12 cellular contexts compared by ENCODE assay signal in the genomic region with DNA sequence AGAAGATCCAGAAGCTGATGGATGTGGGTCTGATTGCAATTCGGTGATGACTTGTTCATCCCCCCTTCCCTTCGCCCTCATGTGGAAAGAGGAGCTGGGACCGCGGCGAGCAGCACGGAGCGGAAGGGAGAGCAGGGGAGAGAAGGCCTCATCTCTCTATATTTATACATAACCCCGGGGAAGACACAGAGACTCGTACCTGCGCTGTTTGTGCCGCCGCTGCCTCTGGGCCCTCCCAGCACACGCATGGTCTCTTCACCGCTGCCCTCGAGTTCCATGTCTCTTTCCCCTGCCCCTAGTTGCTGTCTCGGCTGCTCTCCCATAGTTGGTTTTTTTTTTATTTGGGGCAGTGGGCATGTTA. TPM values are rescaled to one million over a fixed set of nuclear protein-coding genes. Genes with fewer than 3 reads are reported as not detected.
DNase-seq lines count a peak whose midpoint lies in the region; ATAC-seq, FAIRE-seq and TF ChIP-seq lines count a peak whose summit lies in the region.
"Had no signal": no experiment of that assay in that cellular context is flagged by ENCODE, and none has a peak within 500 bp of the region (broad histone marks: within the 10 kb centered on the region; RNA-seq: fewer than 3 reads in every experiment).

No MANE protein-coding gene starts in this region.

- H3K4me3 ChIP-seq in K562: no peak overlapping the region
- no peak overlapping the region for H3K4me3 ChIP-seq in neutrophil (ENCODE audit: low read depth in 1 of 2, low read length in 1 of 2)
- H3K4me3 ChIP-seq in SK-N-SH (ENCODE audit: low read depth in 2 of 2, low read length in 1 of 2): no peak overlapping the region
- H3K4me3 ChIP-seq: left lung, smooth muscle cell had no signal

- TF ChIP-seq POLR2A in K562 (conservative IDR thresholded peaks at IDR 0.05): no peak

- peaks cover 30% of the 10 kb centered on the region for H3F3A ChIP-seq in SK-N-SH (replicated peaks; ENCODE audit: insufficient read depth)

- no peak for FAIRE-seq in K562 (lab: Jason Lieb, UNC)

- in situ Hi-C loops in K562 (cut with MboI): no loop called here

- no peak for TF ChIP-seq CTCF in HFFc6 (IDR thresholded peaks at IDR 0.05)
- no peak for TF ChIP-seq CTCF in K562 (IDR thresholded peaks at IDR 0.05 in 2 of 3, conservative IDR thresholded peaks at IDR 0.05 in 1 of 3; ENCODE audit: insufficient read depth in 2 of 3, low read depth in 1 of 3, low read length in 3 of 3)
- TF ChIP-seq CTCF in neutrophil (IDR thresholded peaks at IDR 0.05): no peak
- TF ChIP-seq CTCF in SK-N-SH (IDR thresholded peaks at IDR 0.05): no peak

- H3K9me1 ChIP-seq in K562 (ENCODE audit: control insufficient read depth, insufficient read depth, low read length): peaks cover 8% of the 10 kb centered on the region

- H3K79me2 ChIP-seq in K562 (ENCODE audit: control insufficient read depth, insufficient read depth, low read length) (peaks cover 35% of the 10 kb centered on the region), SK-N-SH (ENCODE audit: insufficient read depth) (no peaks in the 10 kb centered on the region; the same call in 1 of the 2 replicates)

- ATAC-seq in K562 (no peak), HG03039 (IDR thresholded peaks at IDR 0.05; ENCODE audit: unreplicated experiment) (no peak)

- no peak for TF ChIP-seq RAD21 in K562 (CRISPR knock-in tag; conservative IDR thresholded peaks at IDR 0.05 in 1 of 2, IDR thresholded peaks at IDR 0.05 in 1 of 2)
- TF ChIP-seq RAD21 in SK-N-SH (IDR thresholded peaks at IDR 0.05; ENCODE audit: low read length): no peak

- no peaks in the 10 kb centered on the region; the same call in 1 of the 2 replicates for H4K20me1 ChIP-seq in K562 (replicated peaks; ENCODE audit: control insufficient read depth, insufficient read depth, low read length)
- H4K20me1 ChIP-seq in SK-N-SH (ENCODE audit: insufficient read depth): peaks cover 9% of the 10 kb centered on the region

- no peak for DNase-seq in T-helper 1 cell
- no peak for DNase-seq in HFFc6
- DNase-seq in K562 (ENCODE audit: extremely low read depth in 1 of 4, low spot score in 3 of 4): no peak
- DNase-seq in NCI-H345 (lab: John Stamatoyannopoulos, UW): no peak
- no peak for DNase-seq in SK-N-SH

- no peak for TF ChIP-seq EP300 in K562 (IDR thresholded peaks at IDR 0.05; ENCODE audit: low read length)
- TF ChIP-seq EP300 in SK-N-SH (IDR thresholded peaks at IDR 0.05; ENCODE audit: borderline replicate concordance in 1 of 2, low read depth in 1 of 2, low read length in 1 of 2): no peak

- H3K4me3 Mint-ChIP-seq in T-helper 1 cell treated with Interleukin-12 subunit alpha and Interleukin-12 subunit beta and Interleukin-4 antibody, amounts not matched to agents 30 μg/mL and 1 μg/mL, for 36 hours: peak overlapping the region; percentile 28
- no peak overlapping the region for H3K4me3 Mint-ChIP-seq in HFFc6

- no peaks in the 10 kb centered on the region for H3K9me2 ChIP-seq in SK-N-SH

- peaks cover 25% of the 10 kb centered on the region for H3K4me1 Mint-ChIP-seq in T-helper 1 cell treated with Interleukin-12 subunit alpha and Interleukin-12 subunit beta and Interleukin-4 antibody, amounts not matched to agents 30 μg/mL and 1 μg/mL, for 36 hours (ENCODE audit: low read depth)
- H3K4me1 Mint-ChIP-seq in HFFc6 (ENCODE audit: low read depth): peaks cover 31% of the 10 kb centered on the region

- H3K27me3 ChIP-seq in K562 (ENCODE audit: control insufficient read depth in 2 of 2, insufficient read depth in 2 of 2, low read length in 2 of 2) (no peaks in the 10 kb centered on the region), neutrophil (no peaks in the 10 kb centered on the region), SK-N-SH (ENCODE audit: insufficient read depth) (no peaks in the 10 kb centered on the region)
- H3K27me3 ChIP-seq: left lung had no signal

- CTCF ChIA-PET in K562 (lab: Yijun Ruan, JAX; ENCODE audit: low intra/inter-chr PET ratio) (interaction anchor here (0.7 to 1.8 kb wide), 4 partner anchors 65 to 163 kb away, joined by 4 to 11 read pairs (median 8); no protein-coding TSS in a partner anchor), SK-N-SH (lab: Yijun Ruan, JAX) (interaction anchor here (0.6 to 5.3 kb wide), 21 partner anchors 9 to 99 kb away, joined by 3 to 52 read pairs (median 6); a partner anchor contains a TSS)

- H3K9me3 Mint-ChIP-seq in T-helper 1 cell treated with Interleukin-12 subunit alpha and Interleukin-12 subunit beta and Interleukin-4 antibody, amounts not matched to agents 30 μg/mL and 1 μg/mL, for 36 hours: no peaks in the 10 kb centered on the region
- no peaks in the 10 kb centered on the region for H3K9me3 Mint-ChIP-seq in HFFc6
- H3K9me3 Mint-ChIP-seq: IgD-negative memory B cell had no signal

- TSS peak; percentile 31 for BruUV-seq in K562 (replicated peaks; lab: Mats Ljungman, UMichigan)

- H3K4me1 ChIP-seq in K562 (replicated peaks in 1 of 2; ENCODE audit: control insufficient read depth in 2 of 2, insufficient read depth in 2 of 2, low read length in 2 of 2) (peaks cover 35 to 55% of the 10 kb centered on the region in 2 experiments), neutrophil (ENCODE audit: control insufficient read depth in 1 of 2, insufficient read depth in 1 of 2, low read depth in 1 of 2, low read length in 1 of 2) (peaks cover 40 to 44% of the 10 kb centered on the region in 2 experiments), SK-N-SH (ENCODE audit: control insufficient read depth in 1 of 2, insufficient read depth in 2 of 2, low read depth in 1 of 2, low read length in 1 of 2) (peaks cover 4 to 27% of the 10 kb centered on the region in 2 experiments; a peak in 3 of 4 replicates)

- H3K9ac ChIP-seq in K562 (ENCODE audit: insufficient read depth in 1 of 2, low read depth in 2 of 2, low read length in 2 of 2) (peak overlapping the region in 1 of 2 experiments; percentile 49; a peak in 2 of 4 replicates), SK-N-SH (no peak overlapping the region)

- POLR2A ChIA-PET in K562 (lab: Yijun Ruan, JAX): interaction anchor here (0.6 to 8.2 kb wide), 9 partner anchors 13 to 153 kb away, joined by 3 to 77 read pairs (median 6); a partner anchor contains a TSS
- POLR2A ChIA-PET in SK-N-SH (lab: Yijun Ruan, JAX): interaction anchor here (0.9 to 2.0 kb wide), 6 partner anchors 9 to 100 kb away, joined by 3 to 5 read pairs (median 4); a partner anchor contains a TSS

- H3K27ac ChIP-seq in K562 (ENCODE audit: extremely low read depth, low read depth, low read length): peak overlapping the region; percentile 29; the same call in 2 of the 3 replicates
- H3K27ac ChIP-seq in neutrophil: peak overlapping the region; percentile 99
- peak overlapping the region in 1 of 2 experiments; percentile 6; a peak in 1 of 4 replicates for H3K27ac ChIP-seq in SK-N-SH (ENCODE audit: low read depth in 2 of 2, low read length in 1 of 2)
- H3K27ac ChIP-seq: WERI-Rb-1 had no signal

- H3K36me3 ChIP-seq in K562 (ENCODE audit: control insufficient read depth, insufficient read depth, low read length) (peaks cover 86% of the 10 kb centered on the region), neutrophil (peaks cover 27% of the 10 kb centered on the region), SK-N-SH (replicated peaks in 1 of 2; ENCODE audit: control insufficient read depth in 1 of 2, insufficient read depth in 2 of 2, low read length in 1 of 2) (peaks cover 39 to 47% of the 10 kb centered on the region in 2 experiments)

- H3K4me2 ChIP-seq in K562 (ENCODE audit: insufficient read depth, low read length) (no peak overlapping the region), SK-N-SH (no peak overlapping the region)
- H3K4me2 ChIP-seq: smooth muscle cell had no signal

- H3K27ac Mint-ChIP-seq in T-helper 1 cell treated with Interleukin-12 subunit alpha and Interleukin-12 subunit beta and Interleukin-4 antibody, amounts not matched to agents 30 μg/mL and 1 μg/mL, for 36 hours: peak overlapping the region; percentile 88
- peak overlapping the region; percentile 71; the same call in 1 of the 2 replicates for H3K27ac Mint-ChIP-seq in HFFc6

- intact Hi-C loops in K562 (cut with micrococcal nuclease): loop anchor here (1.0 kb wide), 2 partner anchors 66 to 100 kb away; no protein-coding TSS in a partner anchor

- H3K36me3 Mint-ChIP-seq in T-helper 1 cell treated with Interleukin-12 subunit alpha and Interleukin-12 subunit beta and Interleukin-4 antibody, amounts not matched to agents 30 μg/mL and 1 μg/mL, for 36 hours (ENCODE audit: low read depth): peaks cover 59% of the 10 kb centered on the region
- H3K36me3 Mint-ChIP-seq in HFFc6 (ENCODE audit: low read depth): peaks cover 29% of the 10 kb centered on the region

- no peaks in the 10 kb centered on the region for H3K9me3 ChIP-seq in K562 (replicated peaks; ENCODE audit: control insufficient read depth, insufficient read depth, low read depth, low read length)
- H3K9me3 ChIP-seq in neutrophil: no peaks in the 10 kb centered on the region
- H3K9me3 ChIP-seq in SK-N-SH: no peaks in the 10 kb centered on the region
- H3K9me3 ChIP-seq: left lung had no signal

- WGBS in K562 (ENCODE audit: insufficient coverage, low coverage, missing lambda C conversion rate): 86% methylated on average over 16 of the region's 16 CpGs
- WGBS in SK-N-SH (ENCODE audit: low lambda C conversion rate): 93% methylated on average over 15 of the region's 16 CpGs

- H3K27me3 Mint-ChIP-seq in T-helper 1 cell treated with Interleukin-12 subunit alpha and Interleukin-12 subunit beta and Interleukin-4 antibody, amounts not matched to agents 30 μg/mL and 1 μg/mL, for 36 hours (ENCODE audit: low read depth): no peaks in the 10 kb centered on the region
- H3K27me3 Mint-ChIP-seq in HFFc6 (ENCODE audit: insufficient read depth): peaks cover 2% of the 10 kb centered on the region; the same call in 1 of the 2 replicates
- H3K27me3 Mint-ChIP-seq: IgD-negative memory B cell had no signal

- H2AFZ ChIP-seq in K562 (ENCODE audit: low read depth, low read length) (no peak overlapping the region), SK-N-SH (ENCODE audit: low read depth) (no peak overlapping the region)

RNA-seq across cellular contexts. Expression of a gene that starts 2.5 kb away (rescaled TPM):
- total RNA-seq in HFFc6 (2021; fragmentation: NEBNext Ultra II Directional; extraction: Animal tissue kit (Norgen Biotek cat#: 25700)): 1 to 10 TPM; 1.2 to 2.8 (median 1.7) TPM
- 73.9 and 265 TPM in 2 replicates for total RNA-seq in K562 (2011; cell fraction: chromatin; rRNA removed; ENCODE audit: low replicate concordance)
- 233 and 244 TPM in 2 replicates for total RNA-seq in K562 (2011; cell fraction: nucleolus; rRNA removed)
- total RNA-seq in K562 (2011; cell fraction: nucleoplasm; rRNA removed): 103 and 120 TPM in 2 replicates
- total RNA-seq in K562 (2014; rRNA removed) (192 and 205 TPM in 2 replicates), K562 (2014; rRNA removed; fragmentation: Illumina TruSeq; extraction: Trizol) (25.5 and 39.3 TPM in 2 replicates), K562 (2015; rRNA removed; fragmentation: Illumina TruSeq; extraction: Trizol) (74.5 and 79.5 TPM in 2 replicates), K562 (2021) (249 and 275 TPM in 2 replicates)
- polyA plus RNA-seq in K562 (2011; rRNA removed) (79.7 and 134 TPM in 2 replicates), K562 (2014; fragmentation: Illumina TruSeq; extraction: Trizol) (98.1 and 207 TPM in 2 replicates), K562 (2014; fragmentation: Nextera tagmentation; extraction: Ambion mirVana) (1 to 10 TPM; 3.2 to 7.2 TPM), K562 (2014; rRNA removed) (169 and 202 TPM in 2 replicates), SK-N-SH (2012; rRNA removed) (1.2 and 1.4 TPM in 2 replicates)
- 111 and 282 TPM in 2 replicates for polyA plus RNA-seq in K562 (2011; cell fraction: cytosol; rRNA removed)
- polyA plus RNA-seq in K562 (2011; cell fraction: nucleus; rRNA removed): 306 and 623 TPM in 2 replicates
- polyA plus RNA-seq in K562 (2012): 176 and 251 TPM in 2 replicates
- polyA minus RNA-seq in K562 (2011; rRNA and poly(A)+ RNA removed): 29.0 and 41.3 TPM in 2 replicates
- polyA minus RNA-seq in K562 (2011; cell fraction: cytosol; rRNA and poly(A)+ RNA removed): 111 and 123 TPM in 2 replicates
- polyA minus RNA-seq in K562 (2011; cell fraction: nucleus; rRNA and poly(A)+ RNA removed): 68.5 and 84.4 TPM in 2 replicates
- 0.19 and 0.31 TPM in 2 replicates for polyA plus RNA-seq in SK-N-SH (2012; cell fraction: cytosol; rRNA removed)
- polyA plus RNA-seq in SK-N-SH (2012; cell fraction: nucleus; rRNA removed): 5.5 and 7.4 TPM in 2 replicates

RNA-seq across cellular contexts. Expression of a gene that starts 18.1 kb away (rescaled TPM):
- total RNA-seq in HFFc6 (2021; fragmentation: NEBNext Ultra II Directional; extraction: Animal tissue kit (Norgen Biotek cat#: 25700)): 100 to 1,000 TPM; 203 to 259 (median 210) TPM
- 306 and 548 TPM in 2 replicates for total RNA-seq in K562 (2011; cell fraction: chromatin; rRNA removed; ENCODE audit: low replicate concordance)
- total RNA-seq in K562 (2011; cell fraction: nucleolus; rRNA removed): 286 and 316 TPM in 2 replicates
- total RNA-seq in K562 (2011; cell fraction: nucleoplasm; rRNA removed): 232 and 255 TPM in 2 replicates
- total RNA-seq in K562 (2014; rRNA removed) (407 and 459 TPM in 2 replicates), K562 (2014; rRNA removed; fragmentation: Illumina TruSeq; extraction: Trizol) (340 and 344 TPM in 2 replicates), K562 (2015; rRNA removed; fragmentation: Illumina TruSeq; extraction: Trizol) (363 and 385 TPM in 2 replicates), K562 (2021) (346 and 350 TPM in 2 replicates)
- polyA plus RNA-seq in K562 (2011; rRNA removed) (324 and 332 TPM in 2 replicates), K562 (2014; fragmentation: Illumina TruSeq; extraction: Trizol) (358 and 465 TPM in 2 replicates), K562 (2014; fragmentation: Nextera tagmentation; extraction: Ambion mirVana) (100 to 1,000 TPM in 1 of 2 experiments, 10 to 100 TPM in 1; 58.1 to 122 TPM), K562 (2014; rRNA removed) (353 and 363 TPM in 2 replicates), SK-N-SH (2012; rRNA removed) (163 TPM in 2 replicates)
- 186 and 200 TPM in 2 replicates for polyA plus RNA-seq in K562 (2011; cell fraction: cytosol; rRNA removed)
- 175 and 176 TPM in 2 replicates for polyA plus RNA-seq in K562 (2011; cell fraction: nucleus; rRNA removed)
- polyA plus RNA-seq in K562 (2012): 218 and 368 TPM in 2 replicates
- polyA minus RNA-seq in K562 (2011; rRNA and poly(A)+ RNA removed): 415 and 509 TPM in 2 replicates
- polyA minus RNA-seq in K562 (2011; cell fraction: cytosol; rRNA and poly(A)+ RNA removed): 226 and 244 TPM in 2 replicates
- 111 and 217 TPM in 2 replicates for polyA minus RNA-seq in K562 (2011; cell fraction: nucleus; rRNA and poly(A)+ RNA removed)
- 133 and 154 TPM in 2 replicates for polyA plus RNA-seq in SK-N-SH (2012; cell fraction: cytosol; rRNA removed)
- 146 and 203 TPM in 2 replicates for polyA plus RNA-seq in SK-N-SH (2012; cell fraction: nucleus; rRNA removed)

RNA-seq across cellular contexts. Expression of a gene that starts 21.9 kb away (rescaled TPM):
- 10 to 100 TPM; 32.6 to 41.1 (median 39.7) TPM for total RNA-seq in HFFc6 (2021; fragmentation: NEBNext Ultra II Directional; extraction: Animal tissue kit (Norgen Biotek cat#: 25700))
- 28.5 and 90.3 TPM in 2 replicates for total RNA-seq in K562 (2011; cell fraction: chromatin; rRNA removed; ENCODE audit: low replicate concordance)
- total RNA-seq in K562 (2011; cell fraction: nucleolus; rRNA removed): 64.9 and 73.8 TPM in 2 replicates
- total RNA-seq in K562 (2011; cell fraction: nucleoplasm; rRNA removed): 45.8 and 49.8 TPM in 2 replicates
- total RNA-seq in K562 (2014; rRNA removed): 27.4 and 37.3 TPM in 2 replicates
- 17.3 and 17.5 TPM in 2 replicates for total RNA-seq in K562 (2014; rRNA removed; fragmentation: Illumina TruSeq; extraction: Trizol)
- 23.1 and 25.3 TPM in 2 replicates for total RNA-seq in K562 (2015; rRNA removed; fragmentation: Illumina TruSeq; extraction: Trizol)
- total RNA-seq in K562 (2021): 36.1 and 41.7 TPM in 2 replicates
- polyA plus RNA-seq in K562 (2011; rRNA removed): 23.3 and 42.4 TPM in 2 replicates
- polyA plus RNA-seq in K562 (2011; cell fraction: cytosol; rRNA removed): 43.7 and 69.5 TPM in 2 replicates
- 169 and 180 TPM in 2 replicates for polyA plus RNA-seq in K562 (2011; cell fraction: nucleus; rRNA removed)
- polyA plus RNA-seq in K562 (2012): 34.2 and 65.9 TPM in 2 replicates
- 21.2 and 33.3 TPM in 2 replicates for polyA plus RNA-seq in K562 (2014; fragmentation: Illumina TruSeq; extraction: Trizol)
- polyA plus RNA-seq in K562 (2014; fragmentation: Nextera tagmentation; extraction: Ambion mirVana): 1 to 10 TPM; 4.6 to 8.1 TPM
- polyA plus RNA-seq in K562 (2014; rRNA removed): 38.4 and 39.2 TPM in 2 replicates
- polyA minus RNA-seq in K562 (2011; rRNA and poly(A)+ RNA removed): 12.1 and 14.9 TPM in 2 replicates
- 13.6 and 20.9 TPM in 2 replicates for polyA minus RNA-seq in K562 (2011; cell fraction: cytosol; rRNA and poly(A)+ RNA removed)
- 22.1 and 30.3 TPM in 2 replicates for polyA minus RNA-seq in K562 (2011; cell fraction: nucleus; rRNA and poly(A)+ RNA removed)
- 61.5 and 62.4 TPM in 2 replicates for polyA plus RNA-seq in SK-N-SH (2012; rRNA removed)
- polyA plus RNA-seq in SK-N-SH (2012; cell fraction: cytosol; rRNA removed): 31.0 and 39.9 TPM in 2 replicates
- 222 and 331 TPM in 2 replicates for polyA plus RNA-seq in SK-N-SH (2012; cell fraction: nucleus; rRNA removed)

RNA-seq across cellular contexts. Expression of a gene that starts 22.0 kb away (rescaled TPM):
- 10 to 100 TPM; 46.6 to 57.7 (median 53.7) TPM for total RNA-seq in HFFc6 (2021; fragmentation: NEBNext Ultra II Directional; extraction: Animal tissue kit (Norgen Biotek cat#: 25700))
- 74.2 and 269 TPM in 2 replicates for total RNA-seq in K562 (2011; cell fraction: chromatin; rRNA removed; ENCODE audit: low replicate concordance)
- total RNA-seq in K562 (2011; cell fraction: nucleolus; rRNA removed): 230 and 279 TPM in 2 replicates
- 112 and 146 TPM in 2 replicates for total RNA-seq in K562 (2011; cell fraction: nucleoplasm; rRNA removed)
- 92.6 and 132 TPM in 2 replicates for total RNA-seq in K562 (2014; rRNA removed)
- 21.1 and 25.7 TPM in 2 replicates for total RNA-seq in K562 (2014; rRNA removed; fragmentation: Illumina TruSeq; extraction: Trizol)
- 49.9 and 50.6 TPM in 2 replicates for total RNA-seq in K562 (2015; rRNA removed; fragmentation: Illumina TruSeq; extraction: Trizol)
- total RNA-seq in K562 (2021): 87.5 and 89.5 TPM in 2 replicates
- polyA plus RNA-seq in K562 (2011; rRNA removed): 37.4 and 48.0 TPM in 2 replicates
- polyA plus RNA-seq in K562 (2011; cell fraction: cytosol; rRNA removed): 58.1 and 156 TPM in 2 replicates
- polyA plus RNA-seq in K562 (2011; cell fraction: nucleus; rRNA removed): 132 and 213 TPM in 2 replicates
- polyA plus RNA-seq in K562 (2012): 56.4 and 102 TPM in 2 replicates
- 24.0 and 43.1 TPM in 2 replicates for polyA plus RNA-seq in K562 (2014; fragmentation: Illumina TruSeq; extraction: Trizol)
- polyA plus RNA-seq in K562 (2014; fragmentation: Nextera tagmentation; extraction: Ambion mirVana): 10 to 100 TPM in 1 of 2 experiments, 1 to 10 TPM in 1; 6.3 to 16.3 TPM
- polyA plus RNA-seq in K562 (2014; rRNA removed): 83.6 and 88.5 TPM in 2 replicates
- polyA minus RNA-seq in K562 (2011; rRNA and poly(A)+ RNA removed): 13.9 and 15.0 TPM in 2 replicates
- 32.9 and 34.8 TPM in 2 replicates for polyA minus RNA-seq in K562 (2011; cell fraction: cytosol; rRNA and poly(A)+ RNA removed)
- polyA minus RNA-seq in K562 (2011; cell fraction: nucleus; rRNA and poly(A)+ RNA removed): 75.9 and 84.7 TPM in 2 replicates
- 72.7 and 74.0 TPM in 2 replicates for polyA plus RNA-seq in SK-N-SH (2012; rRNA removed)
- polyA plus RNA-seq in SK-N-SH (2012; cell fraction: cytosol; rRNA removed): 31.3 and 42.6 TPM in 2 replicates
- polyA plus RNA-seq in SK-N-SH (2012; cell fraction: nucleus; rRNA removed): 150 and 256 TPM in 2 replicates

RNA-seq across cellular contexts. Expression of a gene that starts 26.3 kb away (rescaled TPM):
- 10 to 100 TPM; 21.7 to 29.5 (median 23.2) TPM for total RNA-seq in HFFc6 (2021; fragmentation: NEBNext Ultra II Directional; extraction: Animal tissue kit (Norgen Biotek cat#: 25700))
- 39.7 and 112 TPM in 2 replicates for total RNA-seq in K562 (2011; cell fraction: chromatin; rRNA removed; ENCODE audit: low replicate concordance)
- total RNA-seq in K562 (2011; cell fraction: nucleolus; rRNA removed): 78.0 and 98.9 TPM in 2 replicates
- total RNA-seq in K562 (2011; cell fraction: nucleoplasm; rRNA removed): 64.2 and 65.8 TPM in 2 replicates
- total RNA-seq in K562 (2014; rRNA removed) (16.4 and 20.2 TPM in 2 replicates), K562 (2014; rRNA removed; fragmentation: Illumina TruSeq; extraction: Trizol) (6.6 and 11.2 TPM in 2 replicates), K562 (2015; rRNA removed; fragmentation: Illumina TruSeq; extraction: Trizol) (19.3 and 19.9 TPM in 2 replicates), K562 (2021) (27.6 and 31.8 TPM in 2 replicates)
- polyA plus RNA-seq in K562 (2011; rRNA removed) (23.9 and 45.1 TPM in 2 replicates), K562 (2014; fragmentation: Illumina TruSeq; extraction: Trizol) (28.0 and 37.5 TPM in 2 replicates), K562 (2014; fragmentation: Nextera tagmentation; extraction: Ambion mirVana) (1 to 10 TPM; 4.0 to 4.6 TPM), K562 (2014; rRNA removed) (32.6 and 42.9 TPM in 2 replicates), SK-N-SH (2012; rRNA removed) (46.9 and 52.1 TPM in 2 replicates)
- polyA plus RNA-seq in K562 (2011; cell fraction: cytosol; rRNA removed): 30.8 and 65.5 TPM in 2 replicates
- polyA plus RNA-seq in K562 (2011; cell fraction: nucleus; rRNA removed): 110 and 164 TPM in 2 replicates
- 34.0 and 79.2 TPM in 2 replicates for polyA plus RNA-seq in K562 (2012)
- polyA minus RNA-seq in K562 (2011; rRNA and poly(A)+ RNA removed): 7.1 and 9.0 TPM in 2 replicates
- polyA minus RNA-seq in K562 (2011; cell fraction: cytosol; rRNA and poly(A)+ RNA removed): 12.6 and 23.5 TPM in 2 replicates
- polyA minus RNA-seq in K562 (2011; cell fraction: nucleus; rRNA and poly(A)+ RNA removed): 15.8 and 16.0 TPM in 2 replicates
- 18.5 and 31.6 TPM in 2 replicates for polyA plus RNA-seq in SK-N-SH (2012; cell fraction: cytosol; rRNA removed)
- polyA plus RNA-seq in SK-N-SH (2012; cell fraction: nucleus; rRNA removed): 68.2 and 78.5 TPM in 2 replicates

Comparison
In these comparisons a context has a peak if more than half of its experiments do, and no peak if none do; other contexts are left out.
1. RNA of a gene that starts 2.5 kb away (total RNA-seq): 25.5 to 275 TPM in K562; 1.2 to 2.8 TPM in HFFc6; every median in the first group is over 4 times any median in the second.